14 cellular contexts compared by ENCODE assay signal in genomic region chr22:38865201-38866023, GRCh38. TPM values are rescaled to one million over a fixed set of nuclear protein-coding genes. Genes with fewer than 3 reads are reported as not detected.
A peak's percentile ranks its signal among the peaks of the same experiment; 100 is the strongest.
DNase-seq lines count a peak whose midpoint lies in the region; ATAC-seq, FAIRE-seq and TF ChIP-seq lines count a peak whose summit lies in the region.
"Had no signal": no experiment of that assay in that cellular context is flagged by ENCODE, and none has a peak within 500 bp of the region (broad histone marks: within the 10 kb centered on the region; RNA-seq: fewer than 3 reads in every experiment).

No MANE protein-coding gene starts in this region.

- TF ChIP-seq CTCF in coronary artery (IDR thresholded peaks at IDR 0.05) (no peak), HepG2 (CRISPR knock-in tag; IDR thresholded peaks at IDR 0.05) (no peak)

- H3K27ac Mint-ChIP-seq in activated CD4-positive, alpha-beta T cell treated with anti-CD3 and anti-CD28 coated beads for 36 hours: no peak overlapping the region
- H3K27ac Mint-ChIP-seq: activated T-helper 17 cell treated with anti-CD3 and anti-CD28 coated beads, Interleukin-2, amount 50 U/mL, for 72 hours; type B pancreatic cell had no signal

- POLR2A ChIA-PET in activated CD4-positive, alpha-beta T cell treated with anti-CD3 and anti-CD28 coated beads for 36 hours (lab: Charles Lee): interaction anchor here (0.6 kb wide), 1 partner anchor 11 kb away, joined by 3 read pairs; no protein-coding TSS in a partner anchor
- POLR2A ChIA-PET in HepG2 (lab: Yijun Ruan, JAX): no interaction called here

- FAIRE-seq in HepG2 (lab: Jason Lieb, UNC): no peak
- FAIRE-seq: A204.1, D721Med had no signal

- H3K4me3 ChIP-seq in coronary artery (peak overlapping the region; percentile 52), HepG2 (replicated peaks in 1 of 3; ENCODE audit: insufficient read depth in 1 of 3, low read depth in 2 of 3, low read length in 3 of 3) (no peak overlapping the region), stomach smooth muscle (ENCODE audit: low read length in 2 of 2) (peak overlapping the region in 1 of 2 donors; percentile 47)

- in situ Hi-C loops in HepG2 (cut with HindIII; ENCODE audit: extremely low pct_ligation_motif_present, low pct_unique_long_range_greater_than_20kb): no loop called here

- H3K4me1 ChIP-seq in HepG2 (ENCODE audit: insufficient read depth, low read length) (peaks cover 39% of the 10 kb centered on the region), stomach smooth muscle (ENCODE audit: control insufficient read depth, insufficient read depth, low read length) (peaks cover 91% of the 10 kb centered on the region)

- ATAC-seq in activated CD4-positive, alpha-beta T cell treated with anti-CD3 and anti-CD28 coated beads for 36 hours: no peak
- no peak for ATAC-seq in HepG2
- ATAC-seq: activated CD4-positive, CD25-positive, alpha-beta regulatory T cell treated with anti-CD3 and anti-CD28 coated beads, Interleukin-2, amount 50 U/mL, for 24 hours; activated T-helper 17 cell treated with anti-CD3 and anti-CD28 coated beads, Interleukin-2, amount 50 U/mL, for 72 hours had no signal

- peak overlapping the region; percentile 49 to 71 for H3K27ac ChIP-seq in coronary artery
- H3K27ac ChIP-seq in HepG2 (ENCODE audit: extremely low read length, insufficient read depth, low read length): no peak overlapping the region
- H3K27ac ChIP-seq in stomach smooth muscle (ENCODE audit: low read length): peak overlapping the region; percentile 46

- no peak overlapping the region for H3K9ac ChIP-seq in HepG2 (ENCODE audit: insufficient read depth, low read depth, low read length)
- peak overlapping the region in 1 of 2 donors; percentile 39 for H3K9ac ChIP-seq in stomach smooth muscle (ENCODE audit: low read length in 2 of 2)

- peaks cover 37% of the 10 kb centered on the region for H3K36me3 Mint-ChIP-seq in activated CD4-positive, alpha-beta T cell treated with anti-CD3 and anti-CD28 coated beads for 36 hours (ENCODE audit: low read depth)
- H3K36me3 Mint-ChIP-seq: type B pancreatic cell had no signal

- H2AFZ ChIP-seq in HepG2 (ENCODE audit: low read length): no peak overlapping the region

- H3K27me3 Mint-ChIP-seq in activated CD4-positive, alpha-beta T cell treated with anti-CD3 and anti-CD28 coated beads for 36 hours: no peaks in the 10 kb centered on the region
- H3K27me3 Mint-ChIP-seq: activated T-helper 17 cell treated with anti-CD3 and anti-CD28 coated beads, Interleukin-2, amount 50 U/mL, for 72 hours; central memory CD8-positive, alpha-beta T cell; type B pancreatic cell had no signal

- intact Hi-C loops in activated CD4-positive, alpha-beta T cell treated with anti-CD3 and anti-CD28 coated beads for 36 hours (cut with DNase I, micrococcal nuclease): no loop called here
- intact Hi-C loops in HepG2 (cut with micrococcal nuclease; ENCODE audit: unreplicated experiment): no loop called here

- TF ChIP-seq EP300 in HepG2 (IDR thresholded peaks at IDR 0.05; ENCODE audit: low read depth in 2 of 2, low read length in 2 of 2) (no peak), HepG2 (CRISPR knock-in tag; IDR thresholded peaks at IDR 0.05; ENCODE audit: borderline replicate concordance) (no peak)

- 92% methylated on average over 11 of the region's 20 CpGs for WGBS in HepG2 (ENCODE audit: low lambda C conversion rate)

- H3K4me2 ChIP-seq in HepG2 (ENCODE audit: low read depth, low read length): no peak overlapping the region

- H3K36me3 ChIP-seq in HepG2 (replicated peaks in 1 of 2; ENCODE audit: control insufficient read depth in 1 of 2, insufficient read depth in 2 of 2, low read length in 2 of 2) (no peaks in the 10 kb centered on the region; a peak in 1 of 5 replicates), stomach smooth muscle (ENCODE audit: control insufficient read depth in 2 of 2, insufficient read depth in 2 of 2, low read length in 2 of 2) (peaks cover 12 to 28% of the 10 kb centered on the region in 2 donors)

- no peaks in the 10 kb centered on the region for H3K27me3 ChIP-seq in HepG2 (ENCODE audit: control insufficient read depth in 1 of 2, insufficient read depth in 2 of 2, low read length in 2 of 2)
- no peaks in the 10 kb centered on the region for H3K27me3 ChIP-seq in stomach smooth muscle (ENCODE audit: control insufficient read depth in 1 of 2, insufficient read depth in 2 of 2, low read length in 2 of 2)

- H3K4me1 Mint-ChIP-seq in activated CD4-positive, alpha-beta T cell treated with anti-CD3 and anti-CD28 coated beads for 36 hours: peaks cover 23% of the 10 kb centered on the region

- no peak for TF ChIP-seq POLR2A in HepG2 (IDR thresholded peaks at IDR 0.05; ENCODE audit: insufficient read depth in 1 of 2, low read depth in 2 of 2, low read length in 2 of 2)

- H3K4me3 Mint-ChIP-seq in activated CD4-positive, alpha-beta T cell treated with anti-CD3 and anti-CD28 coated beads for 36 hours: no peak overlapping the region
- H3K4me3 Mint-ChIP-seq: activated T-helper 17 cell treated with anti-CD3 and anti-CD28 coated beads, Interleukin-2, amount 50 U/mL, for 72 hours; central memory CD8-positive, alpha-beta T cell; type B pancreatic cell had no signal

- H3K9me3 ChIP-seq in HepG2 (ENCODE audit: low read length) (no peaks in the 10 kb centered on the region), stomach smooth muscle (ENCODE audit: control insufficient read depth in 2 of 2, low read length in 2 of 2) (no peaks in the 10 kb centered on the region)

- no peaks in the 10 kb centered on the region for H3K9me3 Mint-ChIP-seq in activated CD4-positive, alpha-beta T cell treated with anti-CD3 and anti-CD28 coated beads for 36 hours (ENCODE audit: low read depth)
- H3K9me3 Mint-ChIP-seq: activated T-helper 17 cell treated with anti-CD3 and anti-CD28 coated beads, Interleukin-2, amount 50 U/mL, for 72 hours; central memory CD8-positive, alpha-beta T cell; type B pancreatic cell had no signal

- peaks cover 3% of the 10 kb centered on the region; the same call in 1 of the 2 replicates for H4K20me1 ChIP-seq in HepG2 (ENCODE audit: insufficient read depth, low read length)

- no peak for TF ChIP-seq RAD21 in HepG2 (CRISPR knock-in tag; IDR thresholded peaks at IDR 0.05)

- no peaks in the 10 kb centered on the region for H3K79me2 ChIP-seq in HepG2 (ENCODE audit: insufficient read depth, low read length)

- BruUV-seq in HepG2 (replicated peaks; lab: Mats Ljungman, UMichigan): no TSS peak

- CTCF ChIA-PET in activated CD4-positive, alpha-beta T cell treated with anti-CD3 and anti-CD28 coated beads for 36 hours (lab: Charles Lee): no interaction called here
- CTCF ChIA-PET in HepG2 (lab: Yijun Ruan, JAX; ENCODE audit: low intra/inter-chr PET ratio, low total read pairs): no interaction called here

- peak; percentile 6 for DNase-seq in activated CD4-positive, alpha-beta T cell treated with anti-CD3 and anti-CD28 coated beads for 36 hours
- DNase-seq in activated CD4-positive, alpha-beta T cell treated with anti-CD3 and anti-CD28 coated beads, Interleukin-2, amount 50 U/mL, for 48 hours: no peak
- DNase-seq in coronary artery (ENCODE audit: low spot score) (peak; percentile 68), HepG2 (ENCODE audit: low spot score) (no peak), KG1 (lab: John Stamatoyannopoulos, UW) (no peak), AML-193 (lab: John Stamatoyannopoulos, UW) (no peak)
- no peak for DNase-seq in stimulated activated CD8-positive, alpha-beta memory T cell treated with anti-CD3 and anti-CD28 coated beads, Interleukin-4, amount 100 ng/mL, for 48 hours

RNA-seq across cellular contexts. Expression of gene CBX6, which starts 6.6 kb away (rescaled TPM):
- 100 to 1,000 TPM in 1 of 2 experiments, 10 to 100 TPM in 1; 96.1 to 112 TPM for total RNA-seq in activated CD4-positive, alpha-beta T cell treated with anti-CD3 and anti-CD28 coated beads for 36 hours
- total RNA-seq in HepG2 (2016; rRNA removed; fragmentation: Illumina TruSeq; extraction: Trizol): 4.7 and 6.5 TPM in 2 replicates
- total RNA-seq in HepG2 (2016; cell fraction: cytosol; rRNA removed; fragmentation: Illumina TruSeq; extraction: Trizol; ENCODE audit: low read depth): 0.51 and 0.79 TPM in 2 replicates
- 4.0 and 6.6 TPM in 2 replicates for total RNA-seq in HepG2 (2016; cell fraction: insoluble cytoplasmic fraction; rRNA removed; fragmentation: Illumina TruSeq; extraction: Trizol)
- 2.0 TPM in 2 replicates for total RNA-seq in HepG2 (2016; cell fraction: membrane; rRNA removed; fragmentation: Illumina TruSeq; extraction: Trizol)
- total RNA-seq in HepG2 (2016; cell fraction: nucleus; rRNA removed; fragmentation: Illumina TruSeq; extraction: Trizol): 7.6 and 8.9 TPM in 2 replicates
- polyA plus RNA-seq in HepG2 (2011; rRNA removed): 1.7 and 2.6 TPM in 2 replicates
- 1.2 and 1.3 TPM in 2 replicates for polyA plus RNA-seq in HepG2 (2011; cell fraction: cytosol; rRNA removed)
- 13.0 and 15.1 TPM in 2 replicates for polyA plus RNA-seq in HepG2 (2011; cell fraction: nucleus; rRNA removed)
- 4.0 and 5.0 TPM in 2 replicates for polyA plus RNA-seq in HepG2 (2012)
- polyA plus RNA-seq in HepG2 (2016; cell fraction: cytosol; fragmentation: Illumina TruSeq; extraction: Trizol; ENCODE audit: low read depth): 0.35 and 0.47 TPM in 2 replicates
- 3.9 and 4.7 TPM in 2 replicates for polyA plus RNA-seq in HepG2 (2016; cell fraction: insoluble cytoplasmic fraction; fragmentation: Illumina TruSeq; extraction: Trizol; ENCODE audit: low read depth)
- 0.98 and 1.0 TPM in 2 replicates for polyA plus RNA-seq in HepG2 (2016; cell fraction: membrane; fragmentation: Illumina TruSeq; extraction: Trizol; ENCODE audit: low read depth)
- polyA plus RNA-seq in HepG2 (2016; cell fraction: nucleus; fragmentation: Illumina TruSeq; extraction: Trizol; ENCODE audit: insufficient read depth, low read depth): 13.0 and 13.1 TPM in 2 replicates
- polyA minus RNA-seq in HepG2 (2011; rRNA and poly(A)+ RNA removed; ENCODE audit: low replicate concordance): 8.8 and 30.1 TPM in 2 replicates
- polyA minus RNA-seq in HepG2 (2011; cell fraction: cytosol; rRNA and poly(A)+ RNA removed): 5.5 and 5.9 TPM in 2 replicates
- polyA minus RNA-seq in HepG2 (2011; cell fraction: nucleus; rRNA and poly(A)+ RNA removed): 9.9 and 16.2 TPM in 2 replicates

RNA-seq across cellular contexts. Expression of gene NPTXR, which starts 21.6 kb away (rescaled TPM):
- total RNA-seq in activated CD4-positive, alpha-beta T cell treated with anti-CD3 and anti-CD28 coated beads for 36 hours: 1 to 10 TPM; 1.3 to 1.4 TPM
- 2.5 and 2.6 TPM in 2 replicates for total RNA-seq in HepG2 (2016; rRNA removed; fragmentation: Illumina TruSeq; extraction: Trizol)
- total RNA-seq in HepG2 (2016; cell fraction: cytosol; rRNA removed; fragmentation: Illumina TruSeq; extraction: Trizol; ENCODE audit: low read depth): 0.44 and 0.51 TPM in 2 replicates
- 2.1 and 2.5 TPM in 2 replicates for total RNA-seq in HepG2 (2016; cell fraction: insoluble cytoplasmic fraction; rRNA removed; fragmentation: Illumina TruSeq; extraction: Trizol)
- total RNA-seq in HepG2 (2016; cell fraction: membrane; rRNA removed; fragmentation: Illumina TruSeq; extraction: Trizol): 2.4 TPM in 2 replicates
- 5.7 and 7.1 TPM in 2 replicates for total RNA-seq in HepG2 (2016; cell fraction: nucleus; rRNA removed; fragmentation: Illumina TruSeq; extraction: Trizol)
- 4.8 and 6.7 TPM in 2 replicates for polyA plus RNA-seq in HepG2 (2011; rRNA removed)
- 4.4 and 4.7 TPM in 2 replicates for polyA plus RNA-seq in HepG2 (2011; cell fraction: cytosol; rRNA removed)
- polyA plus RNA-seq in HepG2 (2011; cell fraction: nucleus; rRNA removed): 7.5 and 8.6 TPM in 2 replicates
- polyA plus RNA-seq in HepG2 (2012): 13.2 and 13.3 TPM in 2 replicates
- 0.61 and 0.71 TPM in 2 replicates for polyA plus RNA-seq in HepG2 (2016; cell fraction: cytosol; fragmentation: Illumina TruSeq; extraction: Trizol; ENCODE audit: low read depth)
- 3.2 and 4.5 TPM in 2 replicates for polyA plus RNA-seq in HepG2 (2016; cell fraction: insoluble cytoplasmic fraction; fragmentation: Illumina TruSeq; extraction: Trizol; ENCODE audit: low read depth)
- 1.6 and 1.8 TPM in 2 replicates for polyA plus RNA-seq in HepG2 (2016; cell fraction: membrane; fragmentation: Illumina TruSeq; extraction: Trizol; ENCODE audit: low read depth)
- 13.4 and 14.4 TPM in 2 replicates for polyA plus RNA-seq in HepG2 (2016; cell fraction: nucleus; fragmentation: Illumina TruSeq; extraction: Trizol; ENCODE audit: insufficient read depth, low read depth)
- 2.5 and 11.6 TPM in 2 replicates for polyA minus RNA-seq in HepG2 (2011; rRNA and poly(A)+ RNA removed; ENCODE audit: low replicate concordance)
- 6.9 and 7.3 TPM in 2 replicates for polyA minus RNA-seq in HepG2 (2011; cell fraction: cytosol; rRNA and poly(A)+ RNA removed)
- 2.4 and 3.4 TPM in 2 replicates for polyA minus RNA-seq in HepG2 (2011; cell fraction: nucleus; rRNA and poly(A)+ RNA removed)

Comparison
In these comparisons a context has a peak if more than half of its experiments do, and no peak if none do; other contexts are left out.
1. DNase-seq: peak in activated CD4-positive, alpha-beta T cell treated with anti-CD3 and anti-CD28 coated beads for 36 hours (single experiment) and coronary artery (single experiment); none in activated CD4-positive, alpha-beta T cell treated with anti-CD3 and anti-CD28 coated beads, Interleukin-2, amount 50 U/mL, for 48 hours (0 of 2), HepG2 (single experiment), KG1 (single experiment), AML-193 (0 of 2) and stimulated activated CD8-positive, alpha-beta memory T cell treated with anti-CD3 and anti-CD28 coated beads, Interleukin-4, amount 100 ng/mL, for 48 hours (single experiment).
2. RNA of gene CBX6, which starts 6.6 kb away (total RNA-seq): 96.1 to 112 TPM in activated CD4-positive, alpha-beta T cell treated with anti-CD3 and anti-CD28 coated beads for 36 hours; 0.51 to 8.9 TPM in HepG2; every median in the first group is over 4 times any median in the second.